ENCODE assay signal across 11 cellular contexts in the genomic region with DNA sequence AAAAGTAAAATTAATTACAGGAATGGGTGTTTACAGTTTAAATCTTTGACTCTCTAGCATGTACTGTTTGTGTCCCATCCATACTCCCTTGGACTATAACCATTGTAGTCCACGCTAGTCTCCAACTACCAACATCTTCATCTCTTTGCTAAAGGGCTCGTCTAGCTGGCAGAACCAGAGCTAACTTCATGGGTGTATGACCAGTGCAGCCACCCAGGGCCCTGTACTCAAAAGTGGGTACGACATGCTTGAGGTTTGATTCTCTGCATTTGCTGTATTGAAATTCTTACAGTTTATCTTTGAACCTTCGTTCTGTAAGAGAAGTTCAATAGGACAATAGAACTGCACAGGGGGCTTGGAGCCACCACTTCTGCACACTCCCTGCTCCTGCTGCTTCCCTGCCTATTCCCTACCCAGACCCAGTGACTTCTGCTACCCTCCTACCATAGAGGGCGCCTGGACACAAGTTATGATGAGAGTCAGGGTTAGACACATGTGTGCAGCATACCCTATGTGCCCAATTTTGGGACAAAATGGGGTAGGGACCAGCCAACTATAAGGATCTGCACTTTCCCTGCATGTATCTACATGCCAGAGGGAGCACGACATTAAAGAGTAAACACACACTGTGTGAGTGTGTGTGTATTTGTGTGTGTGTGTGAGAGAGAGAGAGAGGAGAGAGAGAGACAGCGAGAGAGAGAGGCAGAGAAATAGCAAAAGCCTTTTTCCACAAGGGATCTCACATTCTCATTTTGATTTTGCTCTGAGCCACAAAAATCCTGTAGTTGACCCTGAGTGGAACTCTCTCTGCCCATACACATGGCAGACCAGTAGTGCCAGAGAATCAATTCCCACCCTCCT. TPM values are rescaled to one million over a fixed set of nuclear protein-coding genes. Genes with fewer than 3 reads are reported as not detected.
DNase-seq lines count a peak whose midpoint lies in the region; ATAC-seq and TF ChIP-seq lines count a peak whose summit lies in the region.
"Had no signal": no experiment of that assay in that cellular context is flagged by ENCODE, and none has a peak within 500 bp of the region (broad histone marks: within the 10 kb centered on the region; RNA-seq: fewer than 3 reads in every experiment).

No MANE protein-coding gene starts in this region.

- H3K27me3 Mint-ChIP-seq in activated CD8-positive, alpha-beta T cell treated with anti-CD3 and anti-CD28 coated beads for 36 hours, result no peaks in the 10 kb centered on the region
- H3K27me3 Mint-ChIP-seq in activated CD8-positive, alpha-beta T cell treated with anti-CD3 and anti-CD28 coated beads, Interleukin-2, amount 10 ng/mL, durations not matched to agents 7 days and 5 days (ENCODE audit: low read depth), result peaks cover 2% of the 10 kb centered on the region
- H3K27me3 Mint-ChIP-seq in stimulated activated naive CD8-positive, alpha-beta T cell treated with anti-CD3 and anti-CD28 coated beads, Interleukin-15, amount 100 ng/mL, for 72 hours, result peaks cover 15% of the 10 kb centered on the region

- CTCF ChIA-PET in activated CD8-positive, alpha-beta T cell treated with anti-CD3 and anti-CD28 coated beads for 36 hours (lab: Charles Lee), result no interaction called here
- CTCF ChIA-PET in activated CD8-positive, alpha-beta T cell treated with anti-CD3 and anti-CD28 coated beads, Interleukin-2, amount 10 ng/mL, durations not matched to agents 7 days and 5 days (lab: Charles Lee), result interaction anchor here (1.1 kb wide), 1 partner anchor 527 kb away, joined by 3 read pairs; no protein-coding TSS in a partner anchor

- peak; percentile 22 for DNase-seq in activated CD8-positive, alpha-beta T cell treated with anti-CD3 and anti-CD28 coated beads for 36 hours
- DNase-seq in activated CD8-positive, alpha-beta T cell treated with anti-CD3 and anti-CD28 coated beads, Interleukin-2, amount 10 ng/mL, durations not matched to agents 7 days and 5 days, result no peak
- DNase-seq in NCI-H82 treated with DMSO at 0.1 percent for 48 hours (lab: John Stamatoyannopoulos, UW; ENCODE audit: unreplicated experiment) (peak; percentile 10), fibroblast of villous mesenchyme (ENCODE audit: low read depth) (peak; percentile 19), DMS114 treated with DMSO at 0.1 percent for 48 hours (lab: John Stamatoyannopoulos, UW; ENCODE audit: unreplicated experiment) (no peak), NCI-H2196 treated with DMSO at 0.1 percent for 48 hours (lab: John Stamatoyannopoulos, UW; ENCODE audit: unreplicated experiment) (no peak)
- DNase-seq in stimulated activated naive CD8-positive, alpha-beta T cell treated with anti-CD3 and anti-CD28 coated beads, Interleukin-15, amount 100 ng/mL, for 72 hours, result peak in 1 of 2 donors; percentile 5
- DNase-seq: activated CD4-positive, alpha-beta T cell treated with anti-CD3 and anti-CD28 coated beads for 1 hour; NCI-H524 treated with DMSO at 0.1 percent for 48 hours; occipital lobe had no signal

- H3K36me3 Mint-ChIP-seq in activated CD8-positive, alpha-beta T cell treated with anti-CD3 and anti-CD28 coated beads for 36 hours (ENCODE audit: low read depth), result no peaks in the 10 kb centered on the region
- no peaks in the 10 kb centered on the region for H3K36me3 Mint-ChIP-seq in activated CD8-positive, alpha-beta T cell treated with anti-CD3 and anti-CD28 coated beads, Interleukin-2, amount 10 ng/mL, durations not matched to agents 7 days and 5 days (ENCODE audit: low read depth)

- intact Hi-C loops in activated CD8-positive, alpha-beta T cell treated with anti-CD3 and anti-CD28 coated beads for 36 hours (cut with micrococcal nuclease), result loop anchor here (5.0 kb wide), 1 partner anchor 325 kb away; no protein-coding TSS in a partner anchor

- no peak for ATAC-seq in activated CD8-positive, alpha-beta T cell treated with anti-CD3 and anti-CD28 coated beads for 36 hours
- ATAC-seq in activated CD8-positive, alpha-beta T cell treated with anti-CD3 and anti-CD28 coated beads, Interleukin-2, amount 10 ng/mL, durations not matched to agents 7 days and 5 days, result no peak
- peak; percentile 61 for ATAC-seq in stimulated activated naive CD8-positive, alpha-beta T cell treated with anti-CD3 and anti-CD28 coated beads, Interleukin-15, amount 100 ng/mL, for 72 hours
- ATAC-seq in HG03097 (IDR thresholded peaks at IDR 0.05; ENCODE audit: low FRiP score, unreplicated experiment), result no peak

- TF ChIP-seq CTCF in activated CD8-positive, alpha-beta T cell treated with anti-CD3 and anti-CD28 coated beads for 36 hours (IDR thresholded peaks at IDR 0.05), result no peak
- peak; percentile 46 for TF ChIP-seq CTCF in fibroblast of villous mesenchyme (IDR thresholded peaks at IDR 0.05; ENCODE audit: insufficient read depth, low read depth, low read length)

- H3K4me1 Mint-ChIP-seq in activated CD8-positive, alpha-beta T cell treated with anti-CD3 and anti-CD28 coated beads for 36 hours (ENCODE audit: low read depth), result no peaks in the 10 kb centered on the region
- no peaks in the 10 kb centered on the region for H3K4me1 Mint-ChIP-seq in activated CD8-positive, alpha-beta T cell treated with anti-CD3 and anti-CD28 coated beads, Interleukin-2, amount 10 ng/mL, durations not matched to agents 7 days and 5 days (ENCODE audit: low read depth)
- H3K4me1 Mint-ChIP-seq in stimulated activated naive CD8-positive, alpha-beta T cell treated with anti-CD3 and anti-CD28 coated beads, Interleukin-15, amount 100 ng/mL, for 72 hours, result no peaks in the 10 kb centered on the region

- no peaks in the 10 kb centered on the region for H3K9me3 Mint-ChIP-seq in activated CD8-positive, alpha-beta T cell treated with anti-CD3 and anti-CD28 coated beads for 36 hours
- no peaks in the 10 kb centered on the region for H3K9me3 Mint-ChIP-seq in activated CD8-positive, alpha-beta T cell treated with anti-CD3 and anti-CD28 coated beads, Interleukin-2, amount 10 ng/mL, durations not matched to agents 7 days and 5 days (ENCODE audit: insufficient read depth)
- no peaks in the 10 kb centered on the region for H3K9me3 Mint-ChIP-seq in stimulated activated naive CD8-positive, alpha-beta T cell treated with anti-CD3 and anti-CD28 coated beads, Interleukin-15, amount 100 ng/mL, for 72 hours

- H3K4me3 ChIP-seq in fibroblast of villous mesenchyme (ENCODE audit: low read depth, low read length), result no peak overlapping the region

- H3K27ac Mint-ChIP-seq in activated CD8-positive, alpha-beta T cell treated with anti-CD3 and anti-CD28 coated beads for 36 hours, result no peak overlapping the region
- H3K27ac Mint-ChIP-seq in activated CD8-positive, alpha-beta T cell treated with anti-CD3 and anti-CD28 coated beads, Interleukin-2, amount 10 ng/mL, durations not matched to agents 7 days and 5 days, result no peak overlapping the region
- no peak overlapping the region for H3K27ac Mint-ChIP-seq in stimulated activated naive CD8-positive, alpha-beta T cell treated with anti-CD3 and anti-CD28 coated beads, Interleukin-15, amount 100 ng/mL, for 72 hours

- H3K4me3 Mint-ChIP-seq in activated CD8-positive, alpha-beta T cell treated with anti-CD3 and anti-CD28 coated beads for 36 hours, result no peak overlapping the region
- H3K4me3 Mint-ChIP-seq in activated CD8-positive, alpha-beta T cell treated with anti-CD3 and anti-CD28 coated beads, Interleukin-2, amount 10 ng/mL, durations not matched to agents 7 days and 5 days, result no peak overlapping the region
- H3K4me3 Mint-ChIP-seq in stimulated activated naive CD8-positive, alpha-beta T cell treated with anti-CD3 and anti-CD28 coated beads, Interleukin-15, amount 100 ng/mL, for 72 hours, result no peak overlapping the region

- POLR2A ChIA-PET in activated CD8-positive, alpha-beta T cell treated with anti-CD3 and anti-CD28 coated beads for 36 hours (lab: Charles Lee), result no interaction called here
- POLR2A ChIA-PET in activated CD8-positive, alpha-beta T cell treated with anti-CD3 and anti-CD28 coated beads, Interleukin-2, amount 10 ng/mL, durations not matched to agents 7 days and 5 days (lab: Charles Lee), result no interaction called here

RNA-seq across cellular contexts. Expression of a gene that starts 59.0 kb away (rescaled TPM):
- total RNA-seq in activated CD8-positive, alpha-beta T cell treated with anti-CD3 and anti-CD28 coated beads for 36 hours, result 1 to 10 TPM; 3.0 to 4.3 TPM
- 1 to 10 TPM; 6.1 to 7.6 TPM for total RNA-seq in activated CD8-positive, alpha-beta T cell treated with anti-CD3 and anti-CD28 coated beads, Interleukin-2, amount 10 ng/mL, durations not matched to agents 7 days and 5 days
- 89.5 and 140 TPM in 2 replicates for total RNA-seq in fibroblast of villous mesenchyme

Comparison
In these comparisons a context has a peak if more than half of its experiments do, and no peak if none do; other contexts are left out.
1. DNase-seq: peak in activated CD8-positive, alpha-beta T cell treated with anti-CD3 and anti-CD28 coated beads for 36 hours (single experiment), NCI-H82 treated with DMSO at 0.1 percent for 48 hours (single experiment) and fibroblast of villous mesenchyme (single experiment); none in activated CD8-positive, alpha-beta T cell treated with anti-CD3 and anti-CD28 coated beads, Interleukin-2, amount 10 ng/mL, durations not matched to agents 7 days and 5 days (single experiment), DMS114 treated with DMSO at 0.1 percent for 48 hours (single experiment) and NCI-H2196 treated with DMSO at 0.1 percent for 48 hours (single experiment).
2. RNA of a gene that starts 59.0 kb away (total RNA-seq): 89.5 to 140 TPM in fibroblast of villous mesenchyme; 6.1 to 7.6 TPM in activated CD8-positive, alpha-beta T cell treated with anti-CD3 and anti-CD28 coated beads, Interleukin-2, amount 10 ng/mL, durations not matched to agents 7 days and 5 days and 3.0 to 4.3 TPM in activated CD8-positive, alpha-beta T cell treated with anti-CD3 and anti-CD28 coated beads for 36 hours; every median in the first group is over 10 times any median in the second.